In genomic region chr11:130124096-130124495, GRCh38 we compare ENCODE assay signal across 8 cellular contexts. TPM values are rescaled to one million over a fixed set of nuclear protein-coding genes. Genes with fewer than 3 reads are reported as not detected.
DNase-seq lines count a peak whose midpoint lies in the region; ATAC-seq and TF ChIP-seq lines count a peak whose summit lies in the region.

No MANE protein-coding gene starts in this region.

- H3K9me3 Mint-ChIP-seq in endodermal cell = no peaks in the 10 kb centered on the region
- no peaks in the 10 kb centered on the region for H3K9me3 Mint-ChIP-seq in activated CD4-positive, alpha-beta T cell treated with anti-CD3 and anti-CD28 coated beads for 36 hours (ENCODE audit: low read depth)

- no peaks in the 10 kb centered on the region for H3K27me3 ChIP-seq in endodermal cell (ENCODE audit: control insufficient read depth, insufficient read depth, low read length, poor library complexity, severe bottlenecking)
- H3K27me3 ChIP-seq in muscle layer of duodenum (ENCODE audit: low read depth, low read length) = no peaks in the 10 kb centered on the region

- H3K9me3 ChIP-seq in endodermal cell (ENCODE audit: control insufficient read depth, low read length) = no peaks in the 10 kb centered on the region
- no peaks in the 10 kb centered on the region for H3K9me3 ChIP-seq in muscle layer of duodenum (ENCODE audit: control insufficient read depth in 1 of 2, low read length in 2 of 2)

- ATAC-seq in HG02588 (IDR thresholded peaks at IDR 0.05; ENCODE audit: unreplicated experiment) = no peak
- ATAC-seq in activated CD4-positive, alpha-beta T cell treated with anti-CD3 and anti-CD28 coated beads for 36 hours = no peak

- peaks cover 7% of the 10 kb centered on the region for H3K4me1 Mint-ChIP-seq in endodermal cell
- peaks cover 34% of the 10 kb centered on the region for H3K4me1 Mint-ChIP-seq in activated CD4-positive, alpha-beta T cell treated with anti-CD3 and anti-CD28 coated beads for 36 hours

- H3K4me1 ChIP-seq in endodermal cell (ENCODE audit: control insufficient read depth, insufficient read depth, low read length) (no peaks in the 10 kb centered on the region), muscle layer of duodenum (ENCODE audit: control insufficient read depth in 1 of 2, insufficient read depth in 2 of 2, low read length in 2 of 2) (peaks cover 9 to 13% of the 10 kb centered on the region in 2 donors)

- H3K36me3 Mint-ChIP-seq in endodermal cell (ENCODE audit: low read depth) = peaks cover 85% of the 10 kb centered on the region
- peaks cover 38% of the 10 kb centered on the region for H3K36me3 Mint-ChIP-seq in activated CD4-positive, alpha-beta T cell treated with anti-CD3 and anti-CD28 coated beads for 36 hours (ENCODE audit: low read depth)

- no peaks in the 10 kb centered on the region for H3K27me3 Mint-ChIP-seq in endodermal cell (ENCODE audit: insufficient read depth)
- peaks cover 4% of the 10 kb centered on the region for H3K27me3 Mint-ChIP-seq in activated CD4-positive, alpha-beta T cell treated with anti-CD3 and anti-CD28 coated beads for 36 hours

- H3K27ac ChIP-seq in endodermal cell (ENCODE audit: low read depth, low read length) (no peak overlapping the region), muscle layer of duodenum (ENCODE audit: low read length) (peak overlapping the region; percentile 36)

- DNase-seq in AG10803 (ENCODE audit: low read depth) (peak; percentile 94), NOMO-1 (lab: John Stamatoyannopoulos, UW; ENCODE audit: unreplicated experiment in 2 of 2) (peak; percentile 94 to 99), endodermal cell (no peak), NCI-H2196 treated with DMSO at 0.1 percent for 48 hours (lab: John Stamatoyannopoulos, UW; ENCODE audit: unreplicated experiment) (no peak)
- no peak for DNase-seq in activated naive CD4-positive, alpha-beta T cell treated with anti-CD3 and anti-CD28 coated beads, Interleukin-2, amount 50 U/mL, for 16 hours
- DNase-seq in activated CD4-positive, alpha-beta T cell treated with anti-CD3 and anti-CD28 coated beads for 36 hours = no peak

- no peak overlapping the region for H3K9ac ChIP-seq in endodermal cell (ENCODE audit: extremely low read depth, low read length, poor library complexity, severe bottlenecking)

- H3K4me3 ChIP-seq in AG10803 (ENCODE audit: low read length) (no peak overlapping the region), endodermal cell (ENCODE audit: low read length) (no peak overlapping the region), muscle layer of duodenum (ENCODE audit: low read depth in 1 of 2, low read length in 2 of 2) (no peak overlapping the region)

- WGBS in endodermal cell (ENCODE audit: insufficient coverage in 1 of 2, insufficient read length in 1 of 2), 2 experiments = 85 to 96% methylated on average over 3 to 4 of the region's 4 CpGs

- CTCF ChIA-PET in activated CD4-positive, alpha-beta T cell treated with anti-CD3 and anti-CD28 coated beads for 36 hours (lab: Charles Lee) = interaction anchor here (0.6 to 6.6 kb wide), 2 partner anchors 7 to 155 kb away, joined by 4 to 46 read pairs; no protein-coding TSS in a partner anchor

- H3K27ac Mint-ChIP-seq in endodermal cell = peak overlapping the region; percentile 70
- H3K27ac Mint-ChIP-seq in activated CD4-positive, alpha-beta T cell treated with anti-CD3 and anti-CD28 coated beads for 36 hours = no peak overlapping the region

- H3K36me3 ChIP-seq in endodermal cell (ENCODE audit: control insufficient read depth, insufficient read depth, low read length) (peaks cover 100% of the 10 kb centered on the region), muscle layer of duodenum (ENCODE audit: control insufficient read depth in 1 of 2, insufficient read depth in 2 of 2, low read length in 2 of 2) (peaks cover 39 to 53% of the 10 kb centered on the region in 2 donors)

- no peak overlapping the region for H3K4me3 Mint-ChIP-seq in endodermal cell
- H3K4me3 Mint-ChIP-seq in activated CD4-positive, alpha-beta T cell treated with anti-CD3 and anti-CD28 coated beads for 36 hours = no peak overlapping the region

- intact Hi-C loops in activated CD4-positive, alpha-beta T cell treated with anti-CD3 and anti-CD28 coated beads for 36 hours (cut with DNase I, micrococcal nuclease) = loop anchor here in 1 of 2 experiments (5.0 kb wide), 1 partner anchor 122 kb away; the partner anchor contains the start of gene PRDM10

- POLR2A ChIA-PET in activated CD4-positive, alpha-beta T cell treated with anti-CD3 and anti-CD28 coated beads for 36 hours (lab: Charles Lee) = no interaction called here

- TF ChIP-seq CTCF in AG10803 (conservative IDR thresholded peaks at IDR 0.05; ENCODE audit: low read length) (peak; percentile 16; the same call in 1 of the 2 replicates), endodermal cell (conservative IDR thresholded peaks at IDR 0.05) (no peak)

RNA-seq across cellular contexts. Expression of gene ST14, which starts 35.5 kb away (rescaled TPM):
- 10 to 100 TPM; 17.5 to 21.7 TPM for total RNA-seq in endodermal cell
- 1.7 TPM for polyA plus RNA-seq in endodermal cell (2013, experiment 1 of 2)
- polyA plus RNA-seq in endodermal cell (2013, experiment 2 of 2) = 1.3 TPM
- not detected for total RNA-seq in activated CD4-positive, alpha-beta T cell treated with anti-CD3 and anti-CD28 coated beads for 36 hours

RNA-seq across cellular contexts. Expression of gene APLP2, which starts 54.4 kb away (rescaled TPM):
- 100 to 1,000 TPM; 821 to 864 TPM for total RNA-seq in endodermal cell
- 422 TPM for polyA plus RNA-seq in endodermal cell (2013, experiment 1 of 2)
- polyA plus RNA-seq in endodermal cell (2013, experiment 2 of 2) = 467 TPM
- 10 to 100 TPM; 34.6 to 40.2 TPM for total RNA-seq in activated CD4-positive, alpha-beta T cell treated with anti-CD3 and anti-CD28 coated beads for 36 hours

Comparison
In these comparisons a context has a peak if more than half of its experiments do, and no peak if none do; other contexts are left out.
1. DNase-seq: peak in AG10803 (single experiment) and NOMO-1 (2 of 2); none in endodermal cell (single experiment), activated naive CD4-positive, alpha-beta T cell treated with anti-CD3 and anti-CD28 coated beads, Interleukin-2, amount 50 U/mL, for 16 hours (single experiment), activated CD4-positive, alpha-beta T cell treated with anti-CD3 and anti-CD28 coated beads for 36 hours (single experiment) and NCI-H2196 treated with DMSO at 0.1 percent for 48 hours (single experiment).
2. RNA of gene ST14, which starts 35.5 kb away (total RNA-seq): 17.5 to 21.7 TPM in endodermal cell; not detected in activated CD4-positive, alpha-beta T cell treated with anti-CD3 and anti-CD28 coated beads for 36 hours; every median in the first group is over 10 times any median in the second.
3. RNA of gene APLP2, which starts 54.4 kb away (total RNA-seq): 821 to 864 TPM in endodermal cell; 34.6 to 40.2 TPM in activated CD4-positive, alpha-beta T cell treated with anti-CD3 and anti-CD28 coated beads for 36 hours; every median in the first group is over 10 times any median in the second.